Comparison of ENCODE assay signal across 8 cellular contexts in the genomic region with DNA sequence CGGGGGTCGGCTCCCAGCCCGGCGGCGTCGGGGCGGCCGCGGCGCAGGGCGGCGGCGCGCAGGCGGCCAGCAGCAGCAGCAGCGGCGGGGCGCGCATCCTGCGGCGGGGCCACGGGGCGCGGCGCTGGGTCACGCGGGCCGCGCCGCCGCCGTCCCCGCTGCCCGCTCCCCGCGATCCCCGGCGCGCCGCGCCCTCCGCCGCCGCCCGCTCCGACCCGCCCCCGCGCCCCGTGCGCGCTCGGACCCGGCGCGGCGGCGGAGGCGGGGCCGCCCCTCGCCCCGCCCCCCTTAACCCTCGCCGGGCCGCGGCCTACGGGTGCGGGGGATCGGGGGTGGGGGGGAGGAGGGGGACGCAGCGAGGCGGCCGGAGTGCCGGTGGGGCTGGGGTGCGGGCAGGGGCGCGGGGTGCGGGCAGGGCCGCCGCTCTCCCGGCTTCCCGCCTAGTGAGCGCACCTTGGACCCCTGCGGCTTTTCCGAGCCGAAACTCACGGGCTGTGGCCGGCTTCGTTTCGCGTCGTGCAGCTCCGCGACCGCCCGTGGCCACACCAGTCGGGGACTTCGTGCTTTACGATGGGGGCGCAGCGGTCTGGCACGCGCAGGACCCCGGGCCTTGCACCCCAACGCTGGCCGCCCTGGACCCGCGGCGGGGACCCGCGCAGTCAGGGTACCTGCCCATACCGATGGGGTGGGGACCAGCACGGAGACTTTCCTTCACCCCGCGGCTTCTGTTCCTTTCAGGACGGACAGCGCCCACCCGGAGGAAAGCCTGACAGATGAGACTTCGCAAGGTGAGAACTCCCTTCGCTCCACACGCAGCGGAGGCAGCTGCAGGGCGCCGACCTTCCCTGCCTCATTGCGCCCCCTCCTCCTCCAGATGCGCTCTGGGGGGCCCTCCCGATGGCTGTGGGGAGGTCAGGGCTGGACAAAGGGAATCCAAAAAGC. TPM values are rescaled to one million over a fixed set of nuclear protein-coding genes. Genes with fewer than 3 reads are reported as not detected.
DNase-seq lines count a peak whose midpoint lies in the region; ATAC-seq lines count a peak whose summit lies in the region.

Gene FNDC10 (minus strand): TSS at position 217 of the 942 bp plus-strand sequence. CDS start 120 bp downstream, at position 97.

- H3K27ac ChIP-seq in thymus (ENCODE audit: low read depth), result no peak within 1 kb of the TSS

- H3K4me3 Mint-ChIP-seq in activated CD8-positive, alpha-beta memory T cell treated with anti-CD3 and anti-CD28 coated beads, Interleukin-2, amount 10 ng/mL, durations not matched to agents 7 days and 5 days, result peak within 1 kb of the TSS; percentile 48
- peak within 1 kb of the TSS; percentile 69 for H3K4me3 Mint-ChIP-seq in activated naive CD8-positive, alpha-beta T cell treated with anti-CD3 and anti-CD28 coated beads for 36 hours

- H3K27me3 ChIP-seq in thymus (ENCODE audit: control insufficient read depth, insufficient read depth), result peaks cover 52% of the 10 kb centered on the region

- peaks cover 7% of the 10 kb centered on the region for H3K4me1 ChIP-seq in thymus (ENCODE audit: control insufficient read depth, insufficient read depth, low read length)

- CTCF ChIA-PET in activated CD8-positive, alpha-beta memory T cell treated with anti-CD3 and anti-CD28 coated beads, Interleukin-2, amount 10 ng/mL, durations not matched to agents 7 days and 5 days (lab: Charles Lee), result no interaction called here

- H3K4me1 Mint-ChIP-seq in activated CD8-positive, alpha-beta memory T cell treated with anti-CD3 and anti-CD28 coated beads, Interleukin-2, amount 10 ng/mL, durations not matched to agents 7 days and 5 days, result peaks cover 6% of the 10 kb centered on the region
- H3K4me1 Mint-ChIP-seq in activated naive CD8-positive, alpha-beta T cell treated with anti-CD3 and anti-CD28 coated beads for 36 hours, result no peaks in the 10 kb centered on the region

- H3K27ac Mint-ChIP-seq in activated CD8-positive, alpha-beta memory T cell treated with anti-CD3 and anti-CD28 coated beads, Interleukin-2, amount 10 ng/mL, durations not matched to agents 7 days and 5 days, result no peak within 1 kb of the TSS
- H3K27ac Mint-ChIP-seq in activated naive CD8-positive, alpha-beta T cell treated with anti-CD3 and anti-CD28 coated beads for 36 hours, result no peak within 1 kb of the TSS

- peak within 1 kb of the TSS; percentile 54 for H3K4me3 ChIP-seq in thymus (ENCODE audit: low read length)

- H3K9me3 ChIP-seq in thymus (ENCODE audit: control insufficient read depth), result no peaks in the 10 kb centered on the region

- no peak for ATAC-seq in activated CD8-positive, alpha-beta memory T cell treated with anti-CD3 and anti-CD28 coated beads, Interleukin-2, amount 10 ng/mL, durations not matched to agents 7 days and 5 days
- ATAC-seq in HG02973 (IDR thresholded peaks at IDR 0.05; ENCODE audit: unreplicated experiment), result no peak
- no peak for ATAC-seq in HG03432 (IDR thresholded peaks at IDR 0.05; ENCODE audit: unreplicated experiment)

- no peaks in the 10 kb centered on the region for H3K36me3 Mint-ChIP-seq in activated CD8-positive, alpha-beta memory T cell treated with anti-CD3 and anti-CD28 coated beads, Interleukin-2, amount 10 ng/mL, durations not matched to agents 7 days and 5 days
- no peaks in the 10 kb centered on the region for H3K36me3 Mint-ChIP-seq in activated naive CD8-positive, alpha-beta T cell treated with anti-CD3 and anti-CD28 coated beads for 36 hours

- DNase-seq in activated CD8-positive, alpha-beta memory T cell treated with anti-CD3 and anti-CD28 coated beads, Interleukin-2, amount 10 ng/mL, durations not matched to agents 7 days and 5 days, result no peak
- no peak for DNase-seq in activated CD8-positive, alpha-beta memory T cell treated with anti-CD3 and anti-CD28 coated beads, Interleukin-2, amount 50 U/mL, for 4 hours
- DNase-seq in activated naive CD8-positive, alpha-beta T cell treated with anti-CD3 and anti-CD28 coated beads for 36 hours, result no peak
- DNase-seq in iPS-NIHi11 (ENCODE audit: low spot score), result peak; percentile 88
- DNase-seq in hippocampal formation (lab: John Stamatoyannopoulos, UW), result no peak

- H3K36me3 ChIP-seq in thymus (ENCODE audit: control insufficient read depth, insufficient read depth), result no peaks in the 10 kb centered on the region

- 8% methylated on average over 126 of the region's 127 CpGs for WGBS in thymus

- no peaks in the 10 kb centered on the region for H3K9me3 Mint-ChIP-seq in activated CD8-positive, alpha-beta memory T cell treated with anti-CD3 and anti-CD28 coated beads, Interleukin-2, amount 10 ng/mL, durations not matched to agents 7 days and 5 days (ENCODE audit: low read depth)
- H3K9me3 Mint-ChIP-seq in activated naive CD8-positive, alpha-beta T cell treated with anti-CD3 and anti-CD28 coated beads for 36 hours, result no peaks in the 10 kb centered on the region

- peaks cover 19% of the 10 kb centered on the region for H3K27me3 Mint-ChIP-seq in activated CD8-positive, alpha-beta memory T cell treated with anti-CD3 and anti-CD28 coated beads, Interleukin-2, amount 10 ng/mL, durations not matched to agents 7 days and 5 days
- H3K27me3 Mint-ChIP-seq in activated naive CD8-positive, alpha-beta T cell treated with anti-CD3 and anti-CD28 coated beads for 36 hours, result peaks cover 16% of the 10 kb centered on the region

RNA-seq across cellular contexts. Expression of gene FNDC10, which starts in this region (rescaled TPM):
- total RNA-seq in activated CD8-positive, alpha-beta memory T cell treated with anti-CD3 and anti-CD28 coated beads, Interleukin-2, amount 10 ng/mL, durations not matched to agents 7 days and 5 days, result 1 to 10 TPM; 3.1 to 4.4 TPM
- 1 to 10 TPM; 2.9 to 3.3 TPM for total RNA-seq in activated naive CD8-positive, alpha-beta T cell treated with anti-CD3 and anti-CD28 coated beads for 36 hours
- polyA plus RNA-seq in thymus, result 0.80 TPM
